ENCODE assay signal across 12 cellular contexts in genomic region chr12:76636141-76636692, GRCh38.
DNase-seq lines count a peak whose midpoint lies in the region; ATAC-seq and TF ChIP-seq lines count a peak whose summit lies in the region.
"Had no signal": no experiment of that assay in that cellular context is flagged by ENCODE, and none has a peak within 500 bp of the region (broad histone marks: within the 10 kb centered on the region; RNA-seq: fewer than 3 reads in every experiment).

No MANE protein-coding gene starts in this region.

- H3K4me3 Mint-ChIP-seq in endothelial cell (ENCODE audit: unreplicated experiment) = no peak overlapping the region
- H3K4me3 Mint-ChIP-seq in neural progenitor cell = no peak overlapping the region
- H3K4me3 Mint-ChIP-seq in progenitor cell of endocrine pancreas (ENCODE audit: low read depth) = no peak overlapping the region

- no peaks in the 10 kb centered on the region for H3K79me2 ChIP-seq in neural progenitor cell (ENCODE audit: low read depth)

- H3K27ac Mint-ChIP-seq in endothelial cell (ENCODE audit: unreplicated experiment) (peak overlapping the region; percentile 78), neural progenitor cell (no peak overlapping the region), progenitor cell of endocrine pancreas (no peak overlapping the region)

- TF ChIP-seq CTCF in endothelial cell (IDR thresholded peaks at IDR 0.05; ENCODE audit: unreplicated experiment) (no peak), neural progenitor cell (IDR thresholded peaks at IDR 0.05) (no peak), progenitor cell of endocrine pancreas (IDR thresholded peaks at IDR 0.05; ENCODE audit: unreplicated experiment) (no peak), spleen (IDR thresholded peaks at IDR 0.05 in 8 of 11, conservative IDR thresholded peaks at IDR 0.05 in 3 of 11) (no peak)

- H3K27ac ChIP-seq in neural progenitor cell (no peak overlapping the region), spleen (no peak overlapping the region)
- H3K27ac ChIP-seq: right atrium auricular region had no signal

- H3K36me3 Mint-ChIP-seq in endothelial cell (ENCODE audit: low read depth, unreplicated experiment) (no peaks in the 10 kb centered on the region), neural progenitor cell (no peaks in the 10 kb centered on the region), progenitor cell of endocrine pancreas (ENCODE audit: insufficient read depth) (no peaks in the 10 kb centered on the region)

- H3K27me3 Mint-ChIP-seq in endothelial cell (ENCODE audit: unreplicated experiment) (no peaks in the 10 kb centered on the region), neural progenitor cell (ENCODE audit: insufficient read depth, low read depth) (peaks cover 2% of the 10 kb centered on the region), progenitor cell of endocrine pancreas (no peaks in the 10 kb centered on the region)

- H3K4me2 ChIP-seq in neural progenitor cell = no peak overlapping the region

- H3K9me3 Mint-ChIP-seq in endothelial cell (ENCODE audit: unreplicated experiment) (no peaks in the 10 kb centered on the region), neural progenitor cell (no peaks in the 10 kb centered on the region), progenitor cell of endocrine pancreas (ENCODE audit: low read depth) (no peaks in the 10 kb centered on the region)

- peak; percentile 9 for DNase-seq in H4 (ENCODE audit: low spot score)
- DNase-seq in OCI-M1 (lab: John Stamatoyannopoulos, UW) = peak; percentile 47
- DNase-seq in endothelial cell (ENCODE audit: low spot score) = no peak
- DNase-seq in neural progenitor cell (ENCODE audit: low spot score) = no peak
- DNase-seq in progenitor cell of endocrine pancreas (ENCODE audit: low spot score, unreplicated experiment) = no peak
- DNase-seq in spleen = no peak
- DNase-seq: amygdala, Caco-2, HCEC 1CT, T1000 had no signal

- no peaks in the 10 kb centered on the region for H4K20me1 ChIP-seq in neural progenitor cell (ENCODE audit: low read depth)

- H2AFZ ChIP-seq in neural progenitor cell (replicated peaks) = peak overlapping the region; percentile 9

- H3K9ac ChIP-seq in neural progenitor cell = no peak overlapping the region

- H3K4me3 ChIP-seq in neural progenitor cell = no peak overlapping the region
- no peak overlapping the region for H3K4me3 ChIP-seq in spleen
- H3K4me3 ChIP-seq: right atrium auricular region had no signal

- H3K36me3 ChIP-seq in neural progenitor cell = no peaks in the 10 kb centered on the region
- no peaks in the 10 kb centered on the region for H3K36me3 ChIP-seq in spleen
- H3K36me3 ChIP-seq: right atrium auricular region had no signal

- no peaks in the 10 kb centered on the region for H3K27me3 ChIP-seq in neural progenitor cell
- no peaks in the 10 kb centered on the region for H3K27me3 ChIP-seq in spleen (replicated peaks in 1 of 7)
- H3K27me3 ChIP-seq: right atrium auricular region had no signal

- TF ChIP-seq POLR2A in spleen (IDR thresholded peaks at IDR 0.05) = no peak

- 67 to 84% (median 77%) methylated on average over 5 of the region's 5 CpGs for WGBS in spleen, 5 donors

- intact Hi-C loops in spleen (cut with DNase I; ENCODE audit: low total_unique reads) = no loop called here

- H3K4me1 ChIP-seq in neural progenitor cell (peaks cover 16% of the 10 kb centered on the region), spleen (peaks cover 0 to 7% (median 2%) of the 10 kb centered on the region in 6 donors)

- no peaks in the 10 kb centered on the region for H3F3A ChIP-seq in neural progenitor cell (ENCODE audit: low read depth)

- H3K9me3 ChIP-seq in neural progenitor cell (ENCODE audit: low read depth) (no peaks in the 10 kb centered on the region), spleen (no peaks in the 10 kb centered on the region)
- H3K9me3 ChIP-seq: Caco-2, right atrium auricular region had no signal

- no peak for ATAC-seq in HG02840 (IDR thresholded peaks at IDR 0.05; ENCODE audit: low FRiP score, unreplicated experiment)

- H3K4me1 Mint-ChIP-seq in endothelial cell (ENCODE audit: unreplicated experiment) (peaks cover 27% of the 10 kb centered on the region), neural progenitor cell (peaks cover 20% of the 10 kb centered on the region), progenitor cell of endocrine pancreas (ENCODE audit: low read depth) (no peaks in the 10 kb centered on the region)

Comparison
In these comparisons a context has a peak if more than half of its experiments do, and no peak if none do; other contexts are left out.
1. DNase-seq: peak in H4 (single experiment) and OCI-M1 (single experiment); none in endothelial cell (single experiment), neural progenitor cell (single experiment), progenitor cell of endocrine pancreas (single experiment) and spleen (single experiment).